1 cellular context compared by ENCODE assay signal in genomic region chr10:5446390-5446926, GRCh38.
TF ChIP-seq lines count a peak whose summit lies in the region.

No MANE protein-coding gene starts in this region.

TF ChIP-seq in HepG2, 621 proteins besides CTCF, POLR2A, EP300 and RAD21 (continued from another document and continues in another):
- TF ChIP-seq ZNF280D (CRISPR knock-in tag; IDR thresholded peaks at IDR 0.05) (peak; percentile 86; the same call in 1 of the 2 replicates), KLF15 (CRISPR knock-in tag; IDR thresholded peaks at IDR 0.05; ENCODE audit: borderline replicate concordance) (no peak), ZNF883 (CRISPR knock-in tag; IDR thresholded peaks at IDR 0.05; ENCODE audit: not compliant biosample characterization) (peak; percentile 76), ZNF616 (CRISPR knock-in tag; IDR thresholded peaks at IDR 0.05; ENCODE audit: low read depth) (peak; percentile 72; the same call in 1 of the 2 replicates), POLR2G (IDR thresholded peaks at IDR 0.05; ENCODE audit: low read depth, low read length) (peak; percentile 100), SMAD1 (CRISPR knock-in tag; IDR thresholded peaks at IDR 0.05; ENCODE audit: borderline replicate concordance, low read depth) (0 out of 2 replicates have a peak, but pooled peaks have one; percentile 86), HOXA3 (CRISPR knock-in tag; IDR thresholded peaks at IDR 0.05) (peak; percentile 77; the same call in 1 of the 2 replicates), SMARCE1 (IDR thresholded peaks at IDR 0.05; ENCODE audit: borderline replicate concordance) (no peak), FOXO1 (CRISPR knock-in tag; IDR thresholded peaks at IDR 0.05) (peak; percentile 70), NFYB (CRISPR knock-in tag; IDR thresholded peaks at IDR 0.05) (peak; percentile 42; the same call in 1 of the 2 replicates), SMAD3 (CRISPR knock-in tag; IDR thresholded peaks at IDR 0.05) (peak; percentile 65; the same call in 1 of the 2 replicates), ZNF138 (CRISPR knock-in tag; IDR thresholded peaks at IDR 0.05; ENCODE audit: low read depth) (0 out of 2 replicates have a peak, but pooled peaks have one; percentile 27), PAWR (CRISPR knock-in tag; IDR thresholded peaks at IDR 0.05; ENCODE audit: borderline replicate concordance) (no peak), ATAD3A (CRISPR knock-in tag; IDR thresholded peaks at IDR 0.05) (peak; percentile 75; the same call in 1 of the 2 replicates), RAD51 (IDR thresholded peaks at IDR 0.05; ENCODE audit: borderline replicate concordance) (peak; percentile 93), GATAD2A (CRISPR knock-in tag; IDR thresholded peaks at IDR 0.05) (peak; percentile 77), ETS1 (CRISPR knock-in tag; IDR thresholded peaks at IDR 0.05) (0 out of 2 replicates have a peak, but pooled peaks have one; percentile 76), ZNF7 (CRISPR knock-in tag; IDR thresholded peaks at IDR 0.05) (peak; percentile 56; the same call in 1 of the 2 replicates), TEAD2 (CRISPR knock-in tag; IDR thresholded peaks at IDR 0.05) (no peak), ZNF607 (CRISPR knock-in tag; IDR thresholded peaks at IDR 0.05; ENCODE audit: borderline replicate concordance) (peak; percentile 85; the same call in 1 of the 2 replicates), FOXA1 (IDR thresholded peaks at IDR 0.05) (no peak), FOXA1 (CRISPR knock-in tag; IDR thresholded peaks at IDR 0.05) (peak; percentile 20; the same call in 1 of the 2 replicates), ZNF280B (CRISPR knock-in tag; IDR thresholded peaks at IDR 0.05; ENCODE audit: borderline replicate concordance) (peak; percentile 86; the same call in 1 of the 2 replicates), HOXA9 (CRISPR knock-in tag; IDR thresholded peaks at IDR 0.05; ENCODE audit: borderline replicate concordance) (no peak), MTA3 (CRISPR knock-in tag; IDR thresholded peaks at IDR 0.05) (no peak), CREB3 (CRISPR knock-in tag; IDR thresholded peaks at IDR 0.05) (no peak), MLLT10 (CRISPR knock-in tag; IDR thresholded peaks at IDR 0.05) (no peak), ZNF30 (CRISPR knock-in tag; IDR thresholded peaks at IDR 0.05) (no peak), ZNF12 (CRISPR knock-in tag; IDR thresholded peaks at IDR 0.05) (peak; percentile 80), ATF2 (CRISPR knock-in tag; IDR thresholded peaks at IDR 0.05) (peak; percentile 87), ZNF572 (CRISPR knock-in tag; IDR thresholded peaks at IDR 0.05) (no peak), ZNF468 (CRISPR knock-in tag; IDR thresholded peaks at IDR 0.05) (no peak), MED8 (CRISPR knock-in tag; IDR thresholded peaks at IDR 0.05; ENCODE audit: insufficient replicate concordance) (no peak), ZNF503 (CRISPR knock-in tag; IDR thresholded peaks at IDR 0.05) (no peak), ZNF264 (CRISPR knock-in tag; IDR thresholded peaks at IDR 0.05) (0 out of 2 replicates have a peak, but pooled peaks have one; percentile 43), TSC22D2 (CRISPR knock-in tag; IDR thresholded peaks at IDR 0.05; ENCODE audit: borderline replicate concordance) (peak; percentile 98), ZNF275 (CRISPR knock-in tag; IDR thresholded peaks at IDR 0.05; ENCODE audit: borderline replicate concordance) (peak; percentile 78; the same call in 1 of the 2 replicates), ZNF879 (CRISPR knock-in tag; IDR thresholded peaks at IDR 0.05) (no peak), MBNL3 (CRISPR knock-in tag; conservative IDR thresholded peaks at IDR 0.05) (no peak), NR2F2 (IDR thresholded peaks at IDR 0.05; ENCODE audit: borderline replicate concordance, low read depth) (peak; percentile 60; the same call in 1 of the 2 replicates), DNMT1 (CRISPR knock-in tag; IDR thresholded peaks at IDR 0.05) (no peak), ZBTB21 (CRISPR knock-in tag; IDR thresholded peaks at IDR 0.05) (no peak; the same call in 1 of the 2 replicates), PATZ1 (CRISPR knock-in tag; IDR thresholded peaks at IDR 0.05) (peak; percentile 74), SRF (IDR thresholded peaks at IDR 0.05; ENCODE audit: low read depth, low read length) (no peak), ARNTL (CRISPR knock-in tag; IDR thresholded peaks at IDR 0.05) (peak; percentile 94), MAFG (CRISPR knock-in tag; IDR thresholded peaks at IDR 0.05) (no peak), ZNF740 (CRISPR knock-in tag; IDR thresholded peaks at IDR 0.05) (no peak), NAIF1 (CRISPR knock-in tag; IDR thresholded peaks at IDR 0.05; ENCODE audit: borderline replicate concordance) (no peak), ZNF354B (CRISPR knock-in tag; IDR thresholded peaks at IDR 0.05) (0 out of 2 replicates have a peak, but pooled peaks have one; percentile 28), ZNF143 (CRISPR knock-in tag; IDR thresholded peaks at IDR 0.05) (no peak), MIXL1 (CRISPR knock-in tag; IDR thresholded peaks at IDR 0.05) (peak; percentile 88), CC2D1A (CRISPR knock-in tag; IDR thresholded peaks at IDR 0.05) (no peak), NFKBIZ (CRISPR knock-in tag; IDR thresholded peaks at IDR 0.05) (peak; percentile 92), ZBTB46 (CRISPR knock-in tag; IDR thresholded peaks at IDR 0.05; ENCODE audit: borderline replicate concordance) (no peak), MAX (IDR thresholded peaks at IDR 0.05) (peak; percentile 96), SMC3 (IDR thresholded peaks at IDR 0.05; ENCODE audit: low read length) (no peak), ZNF136 (CRISPR knock-in tag; IDR thresholded peaks at IDR 0.05; ENCODE audit: low read depth) (no peak)
